1 cellular context compared by ENCODE assay signal in genomic region chr22:43955040-43955882, GRCh38.
TF ChIP-seq lines count a peak whose summit lies in the region.

SAMM50 (plus strand) TSS chr22:43955442; CDS start chr22:43955578, 136 bp downstream.

TF ChIP-seq in GM23338, 12 proteins besides CTCF, POLR2A, EP300 and RAD21 (continued from another document):
- no peak for TF ChIP-seq REST (IDR thresholded peaks at IDR 0.05; ENCODE audit: unreplicated experiment)
- no peak for TF ChIP-seq CREB1 (CRISPR knock-in tag; IDR thresholded peaks at IDR 0.05; ENCODE audit: low read depth)
- TF ChIP-seq ZNF331 (CRISPR knock-in tag; IDR thresholded peaks at IDR 0.05; ENCODE audit: low read depth) = no peak
- TF ChIP-seq, protein P1, sequence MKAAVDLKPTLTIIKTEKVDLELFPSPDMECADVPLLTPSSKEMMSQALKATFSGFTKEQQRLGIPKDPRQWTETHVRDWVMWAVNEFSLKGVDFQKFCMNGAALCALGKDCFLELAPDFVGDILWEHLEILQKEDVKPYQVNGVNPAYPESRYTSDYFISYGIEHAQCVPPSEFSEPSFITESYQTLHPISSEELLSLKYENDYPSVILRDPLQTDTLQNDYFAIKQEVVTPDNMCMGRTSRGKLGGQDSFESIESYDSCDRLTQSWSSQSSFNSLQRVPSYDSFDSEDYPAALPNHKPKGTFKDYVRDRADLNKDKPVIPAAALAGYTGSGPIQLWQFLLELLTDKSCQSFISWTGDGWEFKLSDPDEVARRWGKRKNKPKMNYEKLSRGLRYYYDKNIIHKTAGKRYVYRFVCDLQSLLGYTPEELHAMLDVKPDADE (IDR thresholded peaks at IDR 0.05) = peak; percentile 79
